1 cellular context compared by ENCODE assay signal in the genomic region with DNA sequence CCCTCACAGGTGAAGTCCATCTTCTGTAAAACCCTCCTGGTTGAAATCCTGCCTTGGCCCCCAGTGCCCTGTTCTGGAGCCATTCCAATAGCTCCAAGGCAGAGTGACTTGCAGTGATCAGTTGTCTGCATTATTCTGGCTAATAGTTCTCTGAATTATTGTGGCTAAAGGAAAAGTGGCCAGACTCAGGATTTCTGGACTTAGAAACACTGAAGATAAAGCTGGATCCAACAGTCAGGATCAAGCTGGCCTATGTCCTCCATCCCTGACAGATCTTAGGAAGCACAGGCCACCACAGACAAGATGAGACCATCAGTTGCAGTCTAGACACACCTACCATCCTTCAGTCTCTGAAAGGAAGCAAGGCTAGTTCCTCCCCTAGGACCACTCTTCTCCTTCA.
TF ChIP-seq lines count a peak whose summit lies in the region.

No MANE protein-coding gene starts in this region.

TF ChIP-seq in HepG2, 621 proteins besides CTCF, POLR2A, EP300 and RAD21:
- TF ChIP-seq NR2F2 (IDR thresholded peaks at IDR 0.05; ENCODE audit: borderline replicate concordance, low read depth) (no peak), AGO1 (IDR thresholded peaks at IDR 0.05; ENCODE audit: low read depth, low read length, poor library complexity, severe bottlenecking) (no peak), ZZZ3 (CRISPR knock-in tag; IDR thresholded peaks at IDR 0.05; ENCODE audit: borderline replicate concordance) (no peak), NPAS2 (CRISPR knock-in tag; IDR thresholded peaks at IDR 0.05; ENCODE audit: borderline replicate concordance) (no peak), IRF2 (CRISPR knock-in tag; IDR thresholded peaks at IDR 0.05) (no peak), SRY (CRISPR knock-in tag; IDR thresholded peaks at IDR 0.05) (no peak), NAIF1 (CRISPR knock-in tag; IDR thresholded peaks at IDR 0.05; ENCODE audit: borderline replicate concordance) (no peak), PRPF4 (IDR thresholded peaks at IDR 0.05; ENCODE audit: low read depth, low read length, poor library complexity, severe bottlenecking) (no peak), ZNF776 (CRISPR knock-in tag; IDR thresholded peaks at IDR 0.05) (no peak), ZNF30 (CRISPR knock-in tag; IDR thresholded peaks at IDR 0.05) (no peak), SP1 (IDR thresholded peaks at IDR 0.05) (no peak), SP1 (CRISPR knock-in tag; IDR thresholded peaks at IDR 0.05) (no peak)
- TF ChIP-seq, protein P1, sequence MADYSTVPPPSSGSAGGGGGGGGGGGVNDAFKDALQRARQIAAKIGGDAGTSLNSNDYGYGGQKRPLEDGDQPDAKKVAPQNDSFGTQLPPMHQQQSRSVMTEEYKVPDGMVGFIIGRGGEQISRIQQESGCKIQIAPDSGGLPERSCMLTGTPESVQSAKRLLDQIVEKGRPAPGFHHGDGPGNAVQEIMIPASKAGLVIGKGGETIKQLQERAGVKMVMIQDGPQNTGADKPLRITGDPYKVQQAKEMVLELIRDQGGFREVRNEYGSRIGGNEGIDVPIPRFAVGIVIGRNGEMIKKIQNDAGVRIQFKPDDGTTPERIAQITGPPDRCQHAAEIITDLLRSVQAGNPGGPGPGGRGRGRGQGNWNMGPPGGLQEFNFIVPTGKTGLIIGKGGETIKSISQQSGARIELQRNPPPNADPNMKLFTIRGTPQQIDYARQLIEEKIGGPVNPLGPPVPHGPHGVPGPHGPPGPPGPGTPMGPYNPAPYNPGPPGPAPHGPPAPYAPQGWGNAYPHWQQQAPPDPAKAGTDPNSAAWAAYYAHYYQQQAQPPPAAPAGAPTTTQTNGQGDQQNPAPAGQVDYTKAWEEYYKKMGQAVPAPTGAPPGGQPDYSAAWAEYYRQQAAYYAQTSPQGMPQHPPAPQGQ (CRISPR knock-in tag; IDR thresholded peaks at IDR 0.05; ENCODE audit: borderline replicate concordance), result no peak
- TF ChIP-seq, protein P2, sequence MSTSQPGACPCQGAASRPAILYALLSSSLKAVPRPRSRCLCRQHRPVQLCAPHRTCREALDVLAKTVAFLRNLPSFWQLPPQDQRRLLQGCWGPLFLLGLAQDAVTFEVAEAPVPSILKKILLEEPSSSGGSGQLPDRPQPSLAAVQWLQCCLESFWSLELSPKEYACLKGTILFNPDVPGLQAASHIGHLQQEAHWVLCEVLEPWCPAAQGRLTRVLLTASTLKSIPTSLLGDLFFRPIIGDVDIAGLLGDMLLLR (CRISPR knock-in tag; IDR thresholded peaks at IDR 0.05), result no peak
- TF ChIP-seq, protein P3, sequence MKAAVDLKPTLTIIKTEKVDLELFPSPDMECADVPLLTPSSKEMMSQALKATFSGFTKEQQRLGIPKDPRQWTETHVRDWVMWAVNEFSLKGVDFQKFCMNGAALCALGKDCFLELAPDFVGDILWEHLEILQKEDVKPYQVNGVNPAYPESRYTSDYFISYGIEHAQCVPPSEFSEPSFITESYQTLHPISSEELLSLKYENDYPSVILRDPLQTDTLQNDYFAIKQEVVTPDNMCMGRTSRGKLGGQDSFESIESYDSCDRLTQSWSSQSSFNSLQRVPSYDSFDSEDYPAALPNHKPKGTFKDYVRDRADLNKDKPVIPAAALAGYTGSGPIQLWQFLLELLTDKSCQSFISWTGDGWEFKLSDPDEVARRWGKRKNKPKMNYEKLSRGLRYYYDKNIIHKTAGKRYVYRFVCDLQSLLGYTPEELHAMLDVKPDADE (CRISPR knock-in tag; IDR thresholded peaks at IDR 0.05), result no peak
